In the genomic region with DNA sequence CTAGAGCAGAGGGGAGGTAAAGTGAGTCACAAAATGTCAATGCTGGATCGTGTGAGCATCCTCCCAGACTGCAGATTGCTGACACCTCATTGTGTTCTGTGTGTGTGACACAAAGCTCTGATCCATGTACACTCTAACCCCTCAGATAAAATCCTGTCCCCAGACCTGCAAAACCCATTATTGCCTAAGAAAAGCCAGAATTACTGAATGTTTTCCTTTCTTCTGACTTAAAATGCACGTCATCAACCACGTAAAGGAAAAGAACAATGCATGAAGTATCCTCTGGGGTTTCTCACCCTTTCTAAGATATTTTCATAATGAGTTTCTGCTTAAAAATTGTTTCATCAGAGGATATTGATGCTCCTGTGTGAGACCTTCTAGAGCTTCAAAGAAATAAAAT, we compare ENCODE assay signal across 3 cellular contexts.
TF ChIP-seq lines count a peak whose summit lies in the region.

No MANE protein-coding gene starts in this region.

TF ChIP-seq in SK-N-SH, 30 proteins besides CTCF, POLR2A, EP300 and RAD21:
- no peak for TF ChIP-seq MEF2A (IDR thresholded peaks at IDR 0.05; ENCODE audit: borderline replicate concordance, low read depth)

TF ChIP-seq in SK-N-SH treated with all-trans-retinoic acid at 6 μM for 48 hours, 23 proteins besides CTCF, POLR2A, EP300 and RAD21:
- TF ChIP-seq CSDC2 (CRISPR knock-in tag; IDR thresholded peaks at IDR 0.05), result no peak

TF ChIP-seq in IMR-90, 13 proteins besides CTCF, POLR2A, EP300 and RAD21:
- TF ChIP-seq FOS (IDR thresholded peaks at IDR 0.05; ENCODE audit: low read depth, low read length) (no peak), RFX5 (IDR thresholded peaks at IDR 0.05; ENCODE audit: low read depth, low read length) (no peak), MAZ (IDR thresholded peaks at IDR 0.05; ENCODE audit: borderline replicate concordance, low read depth, low read length) (no peak), BHLHE40 (IDR thresholded peaks at IDR 0.05; ENCODE audit: low read depth, low read length) (no peak)
